ENCODE assay signal across 8 cellular contexts in the genomic region with DNA sequence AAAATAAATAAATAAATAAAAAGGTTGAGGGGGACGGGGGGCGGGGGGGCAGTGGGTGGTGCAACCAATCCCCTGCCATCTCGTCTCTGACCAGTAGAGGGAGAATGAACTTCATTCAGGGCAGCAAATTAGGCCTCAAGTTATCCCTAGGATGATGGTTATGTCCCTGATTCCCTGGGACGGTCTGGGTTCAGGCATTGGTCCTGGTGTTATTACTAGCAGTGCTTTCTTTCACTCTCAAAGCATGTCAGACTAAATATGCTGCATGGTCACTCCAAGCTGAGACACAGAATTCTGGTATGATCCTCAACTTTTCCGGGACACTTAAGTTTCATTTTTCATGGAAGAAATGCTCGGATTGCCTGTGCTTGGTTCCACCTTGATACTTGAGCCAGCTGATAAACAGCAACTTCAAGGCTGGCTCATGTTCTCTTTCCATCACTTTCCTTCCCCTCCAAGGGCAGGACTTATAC. TPM values are rescaled to one million over a fixed set of nuclear protein-coding genes. Genes with fewer than 3 reads are reported as not detected.
DNase-seq lines count a peak whose midpoint lies in the region; ATAC-seq and TF ChIP-seq lines count a peak whose summit lies in the region.

No MANE protein-coding gene starts in this region.

- H3K9me3 ChIP-seq in AG04450 (ENCODE audit: control insufficient read depth, insufficient read depth, low read length) (no peaks in the 10 kb centered on the region), body of pancreas (no peaks in the 10 kb centered on the region), transverse colon (no peaks in the 10 kb centered on the region)

- H3K36me3 ChIP-seq in body of pancreas (replicated peaks in 1 of 2; ENCODE audit: insufficient read depth in 1 of 2, low read depth in 2 of 2): no peaks in the 10 kb centered on the region
- no peaks in the 10 kb centered on the region for H3K36me3 ChIP-seq in kidney epithelial cell (ENCODE audit: control insufficient read depth, insufficient read depth, low read length)
- no peaks in the 10 kb centered on the region for H3K36me3 ChIP-seq in transverse colon

- DNase-seq in AG04450 (ENCODE audit: low read depth, low spot score) (no peak), GM12864 (ENCODE audit: low read depth) (no peak), NCI-H82 (lab: John Stamatoyannopoulos, UW) (peak; percentile 59), body of pancreas (peak in 1 of 4 donors; percentile 40), kidney epithelial cell (ENCODE audit: low read depth) (no peak), transverse colon (no peak)

- no peak for TF ChIP-seq EP300 in transverse colon (IDR thresholded peaks at IDR 0.05; ENCODE audit: low read depth)

- H3K4me1 ChIP-seq in body of pancreas (peaks cover 91% of the 10 kb centered on the region), transverse colon (peaks cover 8 to 25% (median 16%) of the 10 kb centered on the region in 4 donors)

- 24 to 25% methylated on average over 6 of the region's 6 CpGs for WGBS in body of pancreas, 2 donors
- WGBS in transverse colon (ENCODE audit: low coverage in 1 of 2), 2 donors: 28 to 43% methylated on average over 4 to 6 of the region's 6 CpGs

- ATAC-seq in body of pancreas: no peak
- no peak for ATAC-seq in HG03175 (IDR thresholded peaks at IDR 0.05; ENCODE audit: unreplicated experiment)
- ATAC-seq in HG03159 (IDR thresholded peaks at IDR 0.05; ENCODE audit: unreplicated experiment): no peak

- TF ChIP-seq CTCF in AG04450 (IDR thresholded peaks at IDR 0.05; ENCODE audit: low read depth, low read length) (peak; percentile 55), GM12864 (IDR thresholded peaks at IDR 0.05; ENCODE audit: low read depth, low read length, missing control alignments) (peak; percentile 73), body of pancreas (IDR thresholded peaks at IDR 0.05) (peak; percentile 24 to 62 (median 47)), kidney epithelial cell (IDR thresholded peaks at IDR 0.05; ENCODE audit: insufficient read depth, low read length, poor library complexity, severe bottlenecking) (peak; percentile 54), transverse colon (IDR thresholded peaks at IDR 0.05) (peak; percentile 20 to 75 (median 63))

- H3K27me3 ChIP-seq in AG04450 (ENCODE audit: control insufficient read depth, insufficient read depth, low read length) (no peaks in the 10 kb centered on the region), body of pancreas (no peaks in the 10 kb centered on the region), kidney epithelial cell (ENCODE audit: control insufficient read depth, insufficient read depth, low read length) (no peaks in the 10 kb centered on the region), transverse colon (no peaks in the 10 kb centered on the region)

- H3K4me3 ChIP-seq in AG04450 (ENCODE audit: low read depth, low read length) (no peak overlapping the region), GM12864 (ENCODE audit: low read depth, low read length) (no peak overlapping the region), body of pancreas (no peak overlapping the region), kidney epithelial cell (ENCODE audit: low read depth, low read length) (no peak overlapping the region), transverse colon (no peak overlapping the region)

- in situ Hi-C loops in transverse colon (cut with MboI; ENCODE audit: low pct_ligation_motif_present in 1 of 4, low pct_unique_long_range_greater_than_20kb in 1 of 4, low sequenced_read_pairs in 3 of 4): no loop called here

- POLR2A ChIA-PET in AG04450 (lab: Yijun Ruan, JAX): interaction anchor here (0.9 to 1.4 kb wide), 3 partner anchors 9 to 59 kb away, joined by 3 to 10 read pairs (median 8); partner anchors contain the start of gene DAP

- TF ChIP-seq POLR2A in body of pancreas (IDR thresholded peaks at IDR 0.05): no peak
- TF ChIP-seq POLR2A in transverse colon (IDR thresholded peaks at IDR 0.05): no peak

- H3K27ac ChIP-seq in AG04450 (ENCODE audit: low read depth, low read length) (peak overlapping the region; percentile 98), body of pancreas (peak overlapping the region; percentile 81 to 90 (median 86)), transverse colon (peak overlapping the region in 1 of 4 donors; percentile 15)

- CTCF ChIA-PET in AG04450 (lab: Charles Lee): interaction anchor here (0.8 to 4.2 kb wide), 16 partner anchors 9 to 1069 kb away, joined by 3 to 19 read pairs (median 6); no protein-coding TSS in a partner anchor

- intact Hi-C loops in body of pancreas (cut with DNase I) (loop anchor here (10.0 kb wide), 1 partner anchor 53 kb away; no protein-coding TSS in a partner anchor), transverse colon (cut with DNase I; ENCODE audit: low total_unique reads) (no loop called here)

RNA-seq across cellular contexts. Expression of gene DAP, which starts 59.4 kb away (rescaled TPM):
- 117 and 179 TPM in 2 replicates for polyA plus RNA-seq in AG04450 (2011; rRNA removed)
- 168 and 222 TPM in 2 replicates for polyA minus RNA-seq in AG04450 (2011; rRNA and poly(A)+ RNA removed)
- total RNA-seq in body of pancreas (100 to 1,000 TPM in 1 of 2 donors, 10 to 100 TPM in 1; 93.6 to 112 TPM), kidney epithelial cell (77.7 and 89.0 TPM in 2 replicates), transverse colon (10 to 100 TPM; 33.6 to 71.4 (median 47.9) TPM)
